ENCODE assay signal across 17 cellular contexts in the genomic region with DNA sequence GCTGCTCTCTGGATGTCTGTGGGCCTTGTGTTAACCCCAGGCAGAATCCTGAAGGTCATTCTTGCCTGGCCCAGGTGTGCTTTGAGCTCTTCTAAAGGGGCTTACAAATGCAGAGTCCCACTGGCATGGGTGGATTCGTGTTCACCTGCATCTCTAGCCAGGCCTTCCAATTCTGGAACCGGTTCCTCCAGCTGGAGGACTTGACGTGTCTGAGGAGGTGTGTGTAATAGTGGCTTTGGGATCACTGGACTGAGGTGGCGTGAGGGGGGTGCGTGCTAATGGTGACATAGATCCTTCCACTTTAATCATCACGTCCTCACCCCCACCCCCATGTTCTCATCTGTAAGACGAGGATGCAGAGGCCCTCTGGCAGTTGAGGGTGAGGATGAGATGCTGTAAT. TPM values are rescaled to one million over a fixed set of nuclear protein-coding genes. Genes with fewer than 3 reads are reported as not detected.
DNase-seq lines count a peak whose midpoint lies in the region; ATAC-seq lines count a peak whose summit lies in the region.
"Had no signal": no experiment of that assay in that cellular context is flagged by ENCODE, and none has a peak within 500 bp of the region (broad histone marks: within the 10 kb centered on the region; RNA-seq: fewer than 3 reads in every experiment).

No MANE protein-coding gene starts in this region.

- no peaks in the 10 kb centered on the region for H3K27me3 ChIP-seq in mesenchymal stem cell (ENCODE audit: control insufficient read depth in 1 of 2, insufficient read depth in 1 of 2, low read length in 2 of 2)
- no peaks in the 10 kb centered on the region for H3K27me3 ChIP-seq in effector memory CD4-positive, alpha-beta T cell (replicated peaks; ENCODE audit: control insufficient read depth, insufficient read depth, low read length, poor library complexity, severe bottlenecking)

- H2AK5ac ChIP-seq in mesenchymal stem cell (ENCODE audit: low read length, severe bottlenecking) = no peak overlapping the region

- H3K27ac Mint-ChIP-seq in stimulated activated naive CD8-positive, alpha-beta T cell treated with anti-CD3 and anti-CD28 coated beads, Interleukin-15, amount 100 ng/mL, for 72 hours = peak overlapping the region in 1 of 2 donors; percentile 81
- peak overlapping the region; percentile 4 for H3K27ac Mint-ChIP-seq in activated naive CD8-positive, alpha-beta T cell treated with anti-CD3 and anti-CD28 coated beads for 36 hours
- peak overlapping the region in 1 of 2 donors; percentile 28 for H3K27ac Mint-ChIP-seq in T-cell
- H3K27ac Mint-ChIP-seq: activated CD4-positive, alpha-beta T cell treated with anti-CD3 and anti-CD28 coated beads, Interleukin-2, amount 10 ng/mL, durations not matched to agents 7 days and 5 days had no signal

- DNase-seq in stimulated activated naive CD8-positive, alpha-beta T cell treated with anti-CD3 and anti-CD28 coated beads, Interleukin-15, amount 100 ng/mL, for 72 hours = no peak
- no peak for DNase-seq in stimulated activated naive CD8-positive, alpha-beta T cell treated with anti-CD3 and anti-CD28 coated beads, Interleukin-15, Interleukin-2, amounts not matched to agents 100 U/mL and 50 U/mL, for 24 hours
- no peak for DNase-seq in activated naive CD8-positive, alpha-beta T cell treated with anti-CD3 and anti-CD28 coated beads for 36 hours
- DNase-seq in mesenchymal stem cell (no peak), T-cell (no peak)
- no peak for DNase-seq in effector memory CD4-positive, alpha-beta T cell
- DNase-seq: activated CD4-positive, alpha-beta T cell treated with anti-CD3 and anti-CD28 coated beads, Interleukin-2, amount 10 ng/mL, durations not matched to agents 7 days and 5 days; activated T-cell treated with anti-CD3 and anti-CD28 coated beads, Interleukin-2, amount 50 U/mL, for 1 hour; DMS 273 treated with DMSO at 0.1 percent for 48 hours; effector CD8-positive, alpha-beta T cell; NCI-H2171; NCI-H69; PC-9 had no signal

- H3K4me1 ChIP-seq in mesenchymal stem cell (ENCODE audit: control insufficient read depth, insufficient read depth, low read depth, low read length) = peaks cover 38% of the 10 kb centered on the region
- peaks cover 32% of the 10 kb centered on the region for H3K4me1 ChIP-seq in effector memory CD4-positive, alpha-beta T cell (ENCODE audit: control insufficient read depth, insufficient read depth, low read length, poor library complexity, severe bottlenecking)

- H2BK15ac ChIP-seq in mesenchymal stem cell (ENCODE audit: low read depth, poor library complexity, severe bottlenecking) = no peak overlapping the region

- no peak overlapping the region for H2AFZ ChIP-seq in mesenchymal stem cell (ENCODE audit: low read depth, low read length)
- H2AFZ ChIP-seq: PC-9 had no signal

- H3K9me3 Mint-ChIP-seq in stimulated activated naive CD8-positive, alpha-beta T cell treated with anti-CD3 and anti-CD28 coated beads, Interleukin-15, amount 100 ng/mL, for 72 hours = no peaks in the 10 kb centered on the region
- no peaks in the 10 kb centered on the region for H3K9me3 Mint-ChIP-seq in activated naive CD8-positive, alpha-beta T cell treated with anti-CD3 and anti-CD28 coated beads for 36 hours
- H3K9me3 Mint-ChIP-seq in T-cell = no peaks in the 10 kb centered on the region
- H3K9me3 Mint-ChIP-seq: activated CD4-positive, alpha-beta T cell treated with anti-CD3 and anti-CD28 coated beads, Interleukin-2, amount 10 ng/mL, durations not matched to agents 7 days and 5 days had no signal

- ATAC-seq in stimulated activated naive CD8-positive, alpha-beta T cell treated with anti-CD3 and anti-CD28 coated beads, Interleukin-15, amount 100 ng/mL, for 72 hours = no peak
- ATAC-seq in stimulated activated naive CD8-positive, alpha-beta T cell treated with anti-CD3 and anti-CD28 coated beads, Interleukin-15, Interleukin-2, amounts not matched to agents 100 U/mL and 50 U/mL, for 24 hours = no peak
- ATAC-seq in GM18870 (IDR thresholded peaks at IDR 0.05; ENCODE audit: unreplicated experiment) = no peak
- ATAC-seq in T-cell (replicated peaks in 1 of 4) = no peak
- no peak for ATAC-seq in HG02759 (IDR thresholded peaks at IDR 0.05; ENCODE audit: unreplicated experiment)
- ATAC-seq: right cardiac atrium had no signal

- no peak overlapping the region for H4K8ac ChIP-seq in mesenchymal stem cell (ENCODE audit: low read length)

- H3K4ac ChIP-seq in mesenchymal stem cell (ENCODE audit: low read depth in 1 of 2, low read length in 2 of 2) = no peak overlapping the region

- H3K4me2 ChIP-seq in mesenchymal stem cell (ENCODE audit: low read length, poor library complexity, severe bottlenecking) = no peak overlapping the region
- H3K4me2 ChIP-seq: PC-9 had no signal

- H3K4me1 Mint-ChIP-seq in stimulated activated naive CD8-positive, alpha-beta T cell treated with anti-CD3 and anti-CD28 coated beads, Interleukin-15, amount 100 ng/mL, for 72 hours = peaks cover 71% of the 10 kb centered on the region
- peaks cover 48% of the 10 kb centered on the region for H3K4me1 Mint-ChIP-seq in activated naive CD8-positive, alpha-beta T cell treated with anti-CD3 and anti-CD28 coated beads for 36 hours
- H3K4me1 Mint-ChIP-seq in T-cell = peaks cover 48 to 65% (median 57%) of the 10 kb centered on the region in 3 donors

- H2BK120ac ChIP-seq in mesenchymal stem cell (ENCODE audit: low read depth, low read length) = no peak overlapping the region

- H3K23ac ChIP-seq in mesenchymal stem cell (ENCODE audit: low read length in 2 of 2) = no peak overlapping the region

- no peak overlapping the region for H3K27ac ChIP-seq in mesenchymal stem cell (ENCODE audit: low read length, poor library complexity, severe bottlenecking)
- H3K27ac ChIP-seq in effector memory CD4-positive, alpha-beta T cell (ENCODE audit: insufficient read depth, low read length, poor library complexity, severe bottlenecking) = no peak overlapping the region
- H3K27ac ChIP-seq: PC-9, SK-N-MC had no signal

- H3K36me3 ChIP-seq in mesenchymal stem cell (ENCODE audit: control insufficient read depth in 1 of 2, insufficient read depth in 2 of 2, low read depth in 1 of 2, low read length in 2 of 2) = peaks cover 0 to 27% of the 10 kb centered on the region in 2 experiments
- H3K36me3 ChIP-seq in effector memory CD4-positive, alpha-beta T cell (ENCODE audit: control insufficient read depth, insufficient read depth, low read length) = no peaks in the 10 kb centered on the region

- no peaks in the 10 kb centered on the region for H3K9me3 ChIP-seq in mesenchymal stem cell (ENCODE audit: control insufficient read depth, low read length)
- no peaks in the 10 kb centered on the region for H3K9me3 ChIP-seq in effector memory CD4-positive, alpha-beta T cell (ENCODE audit: control insufficient read depth, low read length)

- no peak overlapping the region for H3K18ac ChIP-seq in mesenchymal stem cell (ENCODE audit: low read depth in 1 of 2, low read length in 2 of 2)

- no peak overlapping the region for H3K14ac ChIP-seq in mesenchymal stem cell (ENCODE audit: low read length in 2 of 2)

- CTCF ChIA-PET in T-cell (lab: Charles Lee) = interaction anchor here in 1 of 2 donors (0.6 to 2.4 kb wide), 2 partner anchors 11 to 317 kb away, joined by 3 to 10 read pairs; no protein-coding TSS in a partner anchor

- peaks cover 2% of the 10 kb centered on the region for H3K36me3 Mint-ChIP-seq in activated naive CD8-positive, alpha-beta T cell treated with anti-CD3 and anti-CD28 coated beads for 36 hours
- H3K36me3 Mint-ChIP-seq in T-cell = peaks cover 11% of the 10 kb centered on the region

- H4K91ac ChIP-seq in mesenchymal stem cell (ENCODE audit: low read length) = peak overlapping the region; percentile 35

- H3K79me1 ChIP-seq in mesenchymal stem cell (replicated peaks; ENCODE audit: low read length, poor library complexity, severe bottlenecking) = peaks cover 59% of the 10 kb centered on the region

- WGBS in mesenchymal stem cell = 87% methylated on average over 2 of the region's 7 CpGs

- H2BK12ac ChIP-seq in mesenchymal stem cell (ENCODE audit: low read length in 2 of 2) = no peak overlapping the region

- POLR2A ChIA-PET in T-cell (lab: Charles Lee) = no interaction called here

- peak overlapping the region; percentile 19 to 32 for H3K4me3 Mint-ChIP-seq in stimulated activated naive CD8-positive, alpha-beta T cell treated with anti-CD3 and anti-CD28 coated beads, Interleukin-15, amount 100 ng/mL, for 72 hours
- no peak overlapping the region for H3K4me3 Mint-ChIP-seq in activated naive CD8-positive, alpha-beta T cell treated with anti-CD3 and anti-CD28 coated beads for 36 hours
- peak overlapping the region in 1 of 3 donors; percentile 60 for H3K4me3 Mint-ChIP-seq in T-cell
- H3K4me3 Mint-ChIP-seq: activated CD4-positive, alpha-beta T cell treated with anti-CD3 and anti-CD28 coated beads, Interleukin-2, amount 10 ng/mL, durations not matched to agents 7 days and 5 days had no signal

- no peak overlapping the region for H3K9ac ChIP-seq in mesenchymal stem cell (ENCODE audit: low read length)

- no peak overlapping the region for H2BK5ac ChIP-seq in mesenchymal stem cell (ENCODE audit: low read depth, low read length, poor library complexity, severe bottlenecking)

- no peaks in the 10 kb centered on the region for H3K27me3 Mint-ChIP-seq in stimulated activated naive CD8-positive, alpha-beta T cell treated with anti-CD3 and anti-CD28 coated beads, Interleukin-15, amount 100 ng/mL, for 72 hours
- no peaks in the 10 kb centered on the region for H3K27me3 Mint-ChIP-seq in activated naive CD8-positive, alpha-beta T cell treated with anti-CD3 and anti-CD28 coated beads for 36 hours
- H3K27me3 Mint-ChIP-seq in T-cell = peaks cover 0 to 3% of the 10 kb centered on the region in 2 donors

- H3K4me3 ChIP-seq in mesenchymal stem cell (ENCODE audit: insufficient read depth in 1 of 2, low read depth in 1 of 2, low read length in 2 of 2) = no peak overlapping the region
- no peak overlapping the region for H3K4me3 ChIP-seq in effector memory CD4-positive, alpha-beta T cell (ENCODE audit: insufficient read depth, low read depth, low read length, poor library complexity, severe bottlenecking)
- H3K4me3 ChIP-seq: PC-9, SK-N-MC had no signal

RNA-seq across cellular contexts. Expression of gene GSE1, which starts 4.8 kb away (rescaled TPM):
- total RNA-seq in activated naive CD8-positive, alpha-beta T cell treated with anti-CD3 and anti-CD28 coated beads for 36 hours = 10 to 100 TPM; 25.1 to 27.6 TPM
- 39.2 TPM for polyA plus RNA-seq in mesenchymal stem cell (2013, experiment 1 of 2)
- 38.5 TPM for polyA plus RNA-seq in mesenchymal stem cell (2013, experiment 2 of 2)
- total RNA-seq in T-cell = 10 to 100 TPM; 29.1 to 61.7 (median 37.4) TPM
